Comparison of ENCODE assay signal across 16 cellular contexts in genomic region chr7:88291401-88292173, GRCh38. TPM values are rescaled to one million over a fixed set of nuclear protein-coding genes. Genes with fewer than 3 reads are reported as not detected.
A peak's percentile ranks its signal among the peaks of the same experiment; 100 is the strongest.
DNase-seq lines count a peak whose midpoint lies in the region; ATAC-seq and TF ChIP-seq lines count a peak whose summit lies in the region.
"Had no signal": no experiment of that assay in that cellular context is flagged by ENCODE, and none has a peak within 500 bp of the region (broad histone marks: within the 10 kb centered on the region; RNA-seq: fewer than 3 reads in every experiment).

No MANE protein-coding gene starts in this region.

- H3K9me3 Mint-ChIP-seq in WTC11: peaks cover 12% of the 10 kb centered on the region

- H3K4me3 Mint-ChIP-seq in WTC11: no peak overlapping the region
- H3K4me3 Mint-ChIP-seq: GM23338; immature natural killer cell; stimulated activated naive B cell treated with anti-CD40 and anti-IgM and Interleukin-4, amounts not matched to agents 10 μg/mL and 1 μg/mL and 100 μg/mL, for 72 hours had no signal

- no peak overlapping the region for H3K27ac Mint-ChIP-seq in WTC11
- H3K27ac Mint-ChIP-seq: GM23338; immature natural killer cell; stimulated activated naive B cell treated with anti-CD40 and anti-IgM and Interleukin-4, amounts not matched to agents 10 μg/mL and 1 μg/mL and 100 μg/mL, for 72 hours had no signal

- no peaks in the 10 kb centered on the region for H3K4me1 Mint-ChIP-seq in WTC11
- H3K4me1 Mint-ChIP-seq: GM23338; immature natural killer cell; stimulated activated naive B cell treated with anti-CD40 and anti-IgM and Interleukin-4, amounts not matched to agents 10 μg/mL and 1 μg/mL and 100 μg/mL, for 72 hours had no signal

- no peak overlapping the region for H3K4me3 ChIP-seq in LNCaP clone FGC (ENCODE audit: low read depth, low read length)
- no peak overlapping the region for H3K4me3 ChIP-seq in cardiac fibroblast (replicated peaks in 1 of 2; ENCODE audit: low read depth in 2 of 2, low read length in 2 of 2)
- H3K4me3 ChIP-seq: coronary artery, GM23338, SK-N-MC had no signal

- no peaks in the 10 kb centered on the region for H3K27me3 Mint-ChIP-seq in WTC11 (ENCODE audit: low read depth)
- H3K27me3 Mint-ChIP-seq: stimulated activated naive B cell treated with anti-CD40 and anti-IgM and Interleukin-4, amounts not matched to agents 10 μg/mL and 1 μg/mL and 100 μg/mL, for 72 hours had no signal

- DNase-seq in LNCaP clone FGC (ENCODE audit: low read depth) (peak; percentile 73), cardiac fibroblast (ENCODE audit: low read depth in 2 of 2) (peak; percentile 16 to 64), mucosa of gallbladder (ENCODE audit: low spot score) (peak; percentile 73), COLO829 (ENCODE audit: low spot score) (no peak), WTC11 (ENCODE audit: low spot score) (no peak)
- DNase-seq in stimulated activated CD4-positive, alpha-beta T cell treated with anti-CD3 and anti-CD28 coated beads, Interleukin-4, amount 100 ng/mL, for 24 hours: no peak
- DNase-seq: immature natural killer cell; NCI-H1048; NCI-H69; stimulated activated CD4-positive, alpha-beta T cell treated with anti-CD3 and anti-CD28 coated beads, Interleukin-4, amount 100 ng/mL, for 4 hours; stimulated activated naive B cell treated with anti-CD40 and anti-IgM and Interleukin-4, amounts not matched to agents 10 μg/mL and 1 μg/mL and 100 μg/mL, for 72 hours had no signal

- H3K36me3 Mint-ChIP-seq in WTC11: no peaks in the 10 kb centered on the region
- H3K36me3 Mint-ChIP-seq: immature natural killer cell; stimulated activated naive B cell treated with anti-CD40 and anti-IgM and Interleukin-4, amounts not matched to agents 10 μg/mL and 1 μg/mL and 100 μg/mL, for 72 hours had no signal

- POLR2A ChIA-PET in WTC11 (lab: Charles Lee): no interaction called here

- CTCF ChIA-PET in WTC11 (lab: Charles Lee): no interaction called here

- peak overlapping the region; percentile 33 for H3K27ac ChIP-seq in C4-2B
- H3K27ac ChIP-seq: coronary artery, SK-N-MC had no signal

- ATAC-seq in WTC11 (no peak), HG02885 (IDR thresholded peaks at IDR 0.05; ENCODE audit: poor library complexity, unreplicated experiment) (no peak)
- ATAC-seq: GM23338; stimulated activated naive B cell treated with anti-CD40 and anti-IgM and Interleukin-4, amounts not matched to agents 10 μg/mL and 1 μg/mL and 100 μg/mL, for 72 hours had no signal

- TF ChIP-seq CTCF in C4-2B (conservative IDR thresholded peaks at IDR 0.05) (no peak), LNCaP clone FGC (IDR thresholded peaks at IDR 0.05; ENCODE audit: control insufficient read depth, extremely low read depth, insufficient read depth) (no peak), cardiac fibroblast (IDR thresholded peaks at IDR 0.05; ENCODE audit: low read depth, low read length) (no peak), WTC11 (IDR thresholded peaks at IDR 0.05) (no peak)

TF ChIP-seq in WTC11, 78 proteins besides CTCF, POLR2A, EP300 and RAD21:
- TF ChIP-seq NR1H2 (CRISPR knock-in tag; IDR thresholded peaks at IDR 0.05): no peak
- no peak for TF ChIP-seq TEAD4 (CRISPR knock-in tag; IDR thresholded peaks at IDR 0.05)

RNA-seq across cellular contexts. Expression of gene STEAP4, which starts 15.1 kb away (rescaled TPM):
- total RNA-seq in mucosa of gallbladder (9.8 TPM), WTC11 (2021) (0.09 to 0.18 TPM (median 0.17 TPM) in 3 replicates)
- total RNA-seq: GM23338 had no signal

Comparison
In these comparisons a context has a peak if more than half of its experiments do, and no peak if none do; other contexts are left out.
1. DNase-seq: peak in LNCaP clone FGC (single experiment), cardiac fibroblast (2 of 2) and mucosa of gallbladder (single experiment); none in stimulated activated CD4-positive, alpha-beta T cell treated with anti-CD3 and anti-CD28 coated beads, Interleukin-4, amount 100 ng/mL, for 24 hours (single experiment), COLO829 (single experiment) and WTC11 (single experiment).